In the genomic region with DNA sequence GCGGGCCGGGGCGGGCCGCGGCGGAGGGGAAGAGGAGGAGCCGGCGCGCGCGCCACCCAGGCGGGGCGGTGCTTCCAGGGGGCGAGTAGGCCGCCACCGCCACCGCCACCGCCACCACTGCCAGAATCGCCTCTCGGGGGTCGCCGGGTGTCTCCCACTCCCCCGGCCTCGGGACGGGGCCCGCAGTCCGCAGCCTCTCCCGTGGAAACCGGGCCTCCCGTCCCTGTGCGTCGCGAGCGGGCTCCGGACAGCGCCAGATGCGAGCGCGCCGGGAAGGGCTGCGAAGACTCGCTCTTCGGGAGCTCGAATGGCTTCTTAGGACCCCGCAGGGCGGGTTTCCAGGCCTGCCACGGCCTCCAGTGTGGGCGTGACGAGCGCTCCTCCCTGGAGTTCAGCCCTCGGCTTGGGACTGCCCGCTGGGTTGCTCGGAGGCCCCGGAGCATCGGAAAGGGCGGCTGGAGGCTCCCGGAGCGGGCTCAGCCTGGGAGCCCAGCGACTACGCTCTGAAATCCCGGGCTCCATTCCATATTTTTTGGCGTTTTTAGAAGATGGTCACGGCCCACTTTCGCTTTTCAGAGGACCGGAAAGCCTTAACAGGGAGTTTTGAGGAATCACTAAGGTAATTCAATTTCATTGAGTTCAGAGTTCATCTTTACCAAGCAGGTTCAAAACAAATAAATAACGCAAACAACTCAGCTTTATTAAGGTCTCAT, we compare ENCODE assay signal across 1 cellular context.
A peak's percentile ranks its signal among the peaks of the same experiment; 100 is the strongest.
TF ChIP-seq lines count a peak whose summit lies in the region.

No MANE protein-coding gene starts in this region.

TF ChIP-seq in K562, 482 proteins besides CTCF, POLR2A, EP300 and RAD21 (continued from another document and continues in another):
- TF ChIP-seq, protein P1, sequence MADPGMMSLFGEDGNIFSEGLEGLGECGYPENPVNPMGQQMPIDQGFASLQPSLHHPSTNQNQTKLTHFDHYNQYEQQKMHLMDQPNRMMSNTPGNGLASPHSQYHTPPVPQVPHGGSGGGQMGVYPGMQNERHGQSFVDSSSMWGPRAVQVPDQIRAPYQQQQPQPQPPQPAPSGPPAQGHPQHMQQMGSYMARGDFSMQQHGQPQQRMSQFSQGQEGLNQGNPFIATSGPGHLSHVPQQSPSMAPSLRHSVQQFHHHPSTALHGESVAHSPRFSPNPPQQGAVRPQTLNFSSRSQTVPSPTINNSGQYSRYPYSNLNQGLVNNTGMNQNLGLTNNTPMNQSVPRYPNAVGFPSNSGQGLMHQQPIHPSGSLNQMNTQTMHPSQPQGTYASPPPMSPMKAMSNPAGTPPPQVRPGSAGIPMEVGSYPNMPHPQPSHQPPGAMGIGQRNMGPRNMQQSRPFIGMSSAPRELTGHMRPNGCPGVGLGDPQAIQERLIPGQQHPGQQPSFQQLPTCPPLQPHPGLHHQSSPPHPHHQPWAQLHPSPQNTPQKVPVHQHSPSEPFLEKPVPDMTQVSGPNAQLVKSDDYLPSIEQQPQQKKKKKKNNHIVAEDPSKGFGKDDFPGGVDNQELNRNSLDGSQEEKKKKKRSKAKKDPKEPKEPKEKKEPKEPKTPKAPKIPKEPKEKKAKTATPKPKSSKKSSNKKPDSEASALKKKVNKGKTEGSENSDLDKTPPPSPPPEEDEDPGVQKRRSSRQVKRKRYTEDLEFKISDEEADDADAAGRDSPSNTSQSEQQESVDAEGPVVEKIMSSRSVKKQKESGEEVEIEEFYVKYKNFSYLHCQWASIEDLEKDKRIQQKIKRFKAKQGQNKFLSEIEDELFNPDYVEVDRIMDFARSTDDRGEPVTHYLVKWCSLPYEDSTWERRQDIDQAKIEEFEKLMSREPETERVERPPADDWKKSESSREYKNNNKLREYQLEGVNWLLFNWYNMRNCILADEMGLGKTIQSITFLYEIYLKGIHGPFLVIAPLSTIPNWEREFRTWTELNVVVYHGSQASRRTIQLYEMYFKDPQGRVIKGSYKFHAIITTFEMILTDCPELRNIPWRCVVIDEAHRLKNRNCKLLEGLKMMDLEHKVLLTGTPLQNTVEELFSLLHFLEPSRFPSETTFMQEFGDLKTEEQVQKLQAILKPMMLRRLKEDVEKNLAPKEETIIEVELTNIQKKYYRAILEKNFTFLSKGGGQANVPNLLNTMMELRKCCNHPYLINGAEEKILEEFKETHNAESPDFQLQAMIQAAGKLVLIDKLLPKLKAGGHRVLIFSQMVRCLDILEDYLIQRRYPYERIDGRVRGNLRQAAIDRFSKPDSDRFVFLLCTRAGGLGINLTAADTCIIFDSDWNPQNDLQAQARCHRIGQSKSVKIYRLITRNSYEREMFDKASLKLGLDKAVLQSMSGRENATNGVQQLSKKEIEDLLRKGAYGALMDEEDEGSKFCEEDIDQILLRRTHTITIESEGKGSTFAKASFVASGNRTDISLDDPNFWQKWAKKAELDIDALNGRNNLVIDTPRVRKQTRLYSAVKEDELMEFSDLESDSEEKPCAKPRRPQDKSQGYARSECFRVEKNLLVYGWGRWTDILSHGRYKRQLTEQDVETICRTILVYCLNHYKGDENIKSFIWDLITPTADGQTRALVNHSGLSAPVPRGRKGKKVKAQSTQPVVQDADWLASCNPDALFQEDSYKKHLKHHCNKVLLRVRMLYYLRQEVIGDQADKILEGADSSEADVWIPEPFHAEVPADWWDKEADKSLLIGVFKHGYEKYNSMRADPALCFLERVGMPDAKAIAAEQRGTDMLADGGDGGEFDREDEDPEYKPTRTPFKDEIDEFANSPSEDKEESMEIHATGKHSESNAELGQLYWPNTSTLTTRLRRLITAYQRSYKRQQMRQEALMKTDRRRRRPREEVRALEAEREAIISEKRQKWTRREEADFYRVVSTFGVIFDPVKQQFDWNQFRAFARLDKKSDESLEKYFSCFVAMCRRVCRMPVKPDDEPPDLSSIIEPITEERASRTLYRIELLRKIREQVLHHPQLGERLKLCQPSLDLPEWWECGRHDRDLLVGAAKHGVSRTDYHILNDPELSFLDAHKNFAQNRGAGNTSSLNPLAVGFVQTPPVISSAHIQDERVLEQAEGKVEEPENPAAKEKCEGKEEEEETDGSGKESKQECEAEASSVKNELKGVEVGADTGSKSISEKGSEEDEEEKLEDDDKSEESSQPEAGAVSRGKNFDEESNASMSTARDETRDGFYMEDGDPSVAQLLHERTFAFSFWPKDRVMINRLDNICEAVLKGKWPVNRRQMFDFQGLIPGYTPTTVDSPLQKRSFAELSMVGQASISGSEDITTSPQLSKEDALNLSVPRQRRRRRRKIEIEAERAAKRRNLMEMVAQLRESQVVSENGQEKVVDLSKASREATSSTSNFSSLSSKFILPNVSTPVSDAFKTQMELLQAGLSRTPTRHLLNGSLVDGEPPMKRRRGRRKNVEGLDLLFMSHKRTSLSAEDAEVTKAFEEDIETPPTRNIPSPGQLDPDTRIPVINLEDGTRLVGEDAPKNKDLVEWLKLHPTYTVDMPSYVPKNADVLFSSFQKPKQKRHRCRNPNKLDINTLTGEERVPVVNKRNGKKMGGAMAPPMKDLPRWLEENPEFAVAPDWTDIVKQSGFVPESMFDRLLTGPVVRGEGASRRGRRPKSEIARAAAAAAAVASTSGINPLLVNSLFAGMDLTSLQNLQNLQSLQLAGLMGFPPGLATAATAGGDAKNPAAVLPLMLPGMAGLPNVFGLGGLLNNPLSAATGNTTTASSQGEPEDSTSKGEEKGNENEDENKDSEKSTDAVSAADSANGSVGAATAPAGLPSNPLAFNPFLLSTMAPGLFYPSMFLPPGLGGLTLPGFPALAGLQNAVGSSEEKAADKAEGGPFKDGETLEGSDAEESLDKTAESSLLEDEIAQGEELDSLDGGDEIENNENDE (IDR thresholded peaks at IDR 0.05; ENCODE audit: low read depth, low read length): no peak
- TF ChIP-seq, protein P2, sequence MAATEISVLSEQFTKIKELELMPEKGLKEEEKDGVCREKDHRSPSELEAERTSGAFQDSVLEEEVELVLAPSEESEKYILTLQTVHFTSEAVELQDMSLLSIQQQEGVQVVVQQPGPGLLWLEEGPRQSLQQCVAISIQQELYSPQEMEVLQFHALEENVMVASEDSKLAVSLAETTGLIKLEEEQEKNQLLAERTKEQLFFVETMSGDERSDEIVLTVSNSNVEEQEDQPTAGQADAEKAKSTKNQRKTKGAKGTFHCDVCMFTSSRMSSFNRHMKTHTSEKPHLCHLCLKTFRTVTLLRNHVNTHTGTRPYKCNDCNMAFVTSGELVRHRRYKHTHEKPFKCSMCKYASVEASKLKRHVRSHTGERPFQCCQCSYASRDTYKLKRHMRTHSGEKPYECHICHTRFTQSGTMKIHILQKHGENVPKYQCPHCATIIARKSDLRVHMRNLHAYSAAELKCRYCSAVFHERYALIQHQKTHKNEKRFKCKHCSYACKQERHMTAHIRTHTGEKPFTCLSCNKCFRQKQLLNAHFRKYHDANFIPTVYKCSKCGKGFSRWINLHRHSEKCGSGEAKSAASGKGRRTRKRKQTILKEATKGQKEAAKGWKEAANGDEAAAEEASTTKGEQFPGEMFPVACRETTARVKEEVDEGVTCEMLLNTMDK (IDR thresholded peaks at IDR 0.05; ENCODE audit: borderline replicate concordance, insufficient read depth, low read depth, low read length, poor library complexity, severe bottlenecking): no peak
- TF ChIP-seq ZNF282 (CRISPR knock-in tag; IDR thresholded peaks at IDR 0.05) (no peak), CAMTA2 (CRISPR knock-in tag; conservative IDR thresholded peaks at IDR 0.05) (no peak), FOSL1 (tag; conservative IDR thresholded peaks at IDR 0.05) (no peak), DACH1 (IDR thresholded peaks at IDR 0.05; ENCODE audit: partially characterized antibody) (no peak), SP2 (IDR thresholded peaks at IDR 0.05; ENCODE audit: extremely low read depth, low read depth, low read length, poor library complexity, severe bottlenecking) (no peak), NCOA2 (IDR thresholded peaks at IDR 0.05; ENCODE audit: partially characterized antibody in 2 of 2) (no peak), E2F3 (CRISPR knock-in tag; IDR thresholded peaks at IDR 0.05) (no peak), ZSCAN29 (IDR thresholded peaks at IDR 0.05) (no peak), ETS2 (tag; IDR thresholded peaks at IDR 0.05; ENCODE audit: borderline replicate concordance, poor library complexity, severe bottlenecking) (no peak), ARID2 (IDR thresholded peaks at IDR 0.05) (no peak), STAT5B (CRISPR knock-in tag; IDR thresholded peaks at IDR 0.05) (no peak), PYGO2 (tag; IDR thresholded peaks at IDR 0.05) (no peak), SMARCC2 (IDR thresholded peaks at IDR 0.05; ENCODE audit: low read depth) (no peak), ZSCAN32 (CRISPR knock-in tag; IDR thresholded peaks at IDR 0.05) (no peak), ZNF830 (CRISPR knock-in tag; IDR thresholded peaks at IDR 0.05) (no peak), ZNF76 (CRISPR knock-in tag; IDR thresholded peaks at IDR 0.05; ENCODE audit: borderline replicate concordance) (no peak), SMAD1 (IDR thresholded peaks at IDR 0.05; ENCODE audit: low read depth, low read length, partially characterized antibody) (no peak), MEF2A (IDR thresholded peaks at IDR 0.05; ENCODE audit: control insufficient read depth, low read depth, low read length) (no peak), ZNF23 (CRISPR knock-in tag; IDR thresholded peaks at IDR 0.05) (no peak), CCNT2 (IDR thresholded peaks at IDR 0.05; ENCODE audit: borderline replicate concordance, extremely low read depth, insufficient read length, low read depth, low read length) (peak; percentile 43), ZNF699 (CRISPR knock-in tag; IDR thresholded peaks at IDR 0.05; ENCODE audit: insufficient replicate concordance) (no peak), BCOR (IDR thresholded peaks at IDR 0.05) (0 out of 2 replicates have a peak, but pooled peaks have one; percentile 6), ZFX (CRISPR knock-in tag; IDR thresholded peaks at IDR 0.05) (peak; percentile 99), ATF1 (CRISPR knock-in tag; IDR thresholded peaks at IDR 0.05) (peak; percentile 25; the same call in 1 of the 2 replicates), ATF1 (tag; IDR thresholded peaks at IDR 0.05) (peak; percentile 65), KAT8 (IDR thresholded peaks at IDR 0.05; ENCODE audit: low read depth) (no peak), ZC3H8 (IDR thresholded peaks at IDR 0.05) (no peak), HMG20A (CRISPR knock-in tag; conservative IDR thresholded peaks at IDR 0.05) (no peak), U2AF2 (optimal IDR thresholded peaks at IDR 0.05; ENCODE audit: low read depth, low read length) (no peak)
- TF ChIP-seq, protein P3, sequence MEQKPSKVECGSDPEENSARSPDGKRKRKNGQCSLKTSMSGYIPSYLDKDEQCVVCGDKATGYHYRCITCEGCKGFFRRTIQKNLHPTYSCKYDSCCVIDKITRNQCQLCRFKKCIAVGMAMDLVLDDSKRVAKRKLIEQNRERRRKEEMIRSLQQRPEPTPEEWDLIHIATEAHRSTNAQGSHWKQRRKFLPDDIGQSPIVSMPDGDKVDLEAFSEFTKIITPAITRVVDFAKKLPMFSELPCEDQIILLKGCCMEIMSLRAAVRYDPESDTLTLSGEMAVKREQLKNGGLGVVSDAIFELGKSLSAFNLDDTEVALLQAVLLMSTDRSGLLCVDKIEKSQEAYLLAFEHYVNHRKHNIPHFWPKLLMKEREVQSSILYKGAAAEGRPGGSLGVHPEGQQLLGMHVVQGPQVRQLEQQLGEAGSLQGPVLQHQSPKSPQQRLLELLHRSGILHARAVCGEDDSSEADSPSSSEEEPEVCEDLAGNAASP (IDR thresholded peaks at IDR 0.05): no peak
- TF ChIP-seq, protein P4, sequence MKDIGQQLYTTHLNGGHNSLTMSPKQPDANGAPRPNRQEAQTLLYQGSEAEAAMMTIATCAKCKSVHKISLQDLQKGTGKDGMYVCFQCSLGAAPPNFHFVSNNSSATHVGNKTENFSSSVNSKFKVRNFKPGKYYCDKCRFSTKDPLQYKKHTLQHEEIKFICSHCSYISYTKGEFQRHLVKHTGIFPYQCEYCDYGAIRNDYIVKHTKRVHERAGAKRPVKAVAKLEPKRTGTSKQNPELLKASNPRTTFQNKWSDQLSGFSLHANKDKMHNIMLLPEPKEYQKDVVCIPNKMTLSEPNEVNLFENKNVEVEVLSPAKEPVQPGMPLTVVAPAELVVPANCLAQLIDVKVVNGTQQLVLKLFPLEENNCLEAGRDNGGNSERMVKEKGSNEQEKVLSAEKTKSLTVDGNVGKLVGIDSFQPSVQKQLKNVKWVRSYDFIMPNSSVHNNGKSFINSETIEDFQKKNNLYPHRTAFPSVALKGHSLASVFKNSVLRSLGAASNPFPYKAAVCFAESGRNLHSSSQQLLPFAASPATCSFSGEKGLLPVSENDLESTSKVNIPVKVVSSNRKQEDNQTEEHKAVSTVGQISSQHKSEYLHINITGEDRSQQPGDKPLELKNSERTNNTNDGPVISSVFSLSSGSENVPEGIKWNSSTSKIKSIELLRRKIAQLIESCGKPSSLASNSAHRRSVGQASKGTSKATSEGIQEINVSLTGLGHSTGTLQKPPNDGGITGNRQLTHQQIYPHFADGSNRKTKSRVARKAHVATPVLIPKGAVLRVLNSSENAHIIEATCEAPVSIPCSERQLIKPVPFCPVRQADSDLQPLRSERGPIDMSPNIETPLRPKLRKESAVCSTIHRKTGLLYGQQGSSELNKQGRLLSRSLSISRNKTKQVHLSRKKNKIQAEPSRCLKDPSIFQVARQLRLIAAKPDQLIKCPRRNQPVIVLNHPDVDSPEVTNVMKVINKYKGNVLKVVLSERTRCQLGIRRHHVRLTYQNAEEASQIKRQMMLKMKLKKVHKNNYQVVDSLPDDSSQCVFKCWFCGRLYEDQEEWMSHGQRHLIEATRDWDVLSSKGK (CRISPR knock-in tag; IDR thresholded peaks at IDR 0.05): no peak
- TF ChIP-seq, protein P5, sequence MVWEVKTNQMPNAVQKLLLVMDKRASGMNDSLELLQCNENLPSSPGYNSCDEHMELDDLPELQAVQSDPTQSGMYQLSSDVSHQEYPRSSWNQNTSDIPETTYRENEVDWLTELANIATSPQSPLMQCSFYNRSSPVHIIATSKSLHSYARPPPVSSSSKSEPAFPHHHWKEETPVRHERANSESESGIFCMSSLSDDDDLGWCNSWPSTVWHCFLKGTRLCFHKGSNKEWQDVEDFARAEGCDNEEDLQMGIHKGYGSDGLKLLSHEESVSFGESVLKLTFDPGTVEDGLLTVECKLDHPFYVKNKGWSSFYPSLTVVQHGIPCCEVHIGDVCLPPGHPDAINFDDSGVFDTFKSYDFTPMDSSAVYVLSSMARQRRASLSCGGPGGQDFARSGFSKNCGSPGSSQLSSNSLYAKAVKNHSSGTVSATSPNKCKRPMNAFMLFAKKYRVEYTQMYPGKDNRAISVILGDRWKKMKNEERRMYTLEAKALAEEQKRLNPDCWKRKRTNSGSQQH (CRISPR knock-in tag; IDR thresholded peaks at IDR 0.05): no peak
- TF ChIP-seq, protein P6, sequence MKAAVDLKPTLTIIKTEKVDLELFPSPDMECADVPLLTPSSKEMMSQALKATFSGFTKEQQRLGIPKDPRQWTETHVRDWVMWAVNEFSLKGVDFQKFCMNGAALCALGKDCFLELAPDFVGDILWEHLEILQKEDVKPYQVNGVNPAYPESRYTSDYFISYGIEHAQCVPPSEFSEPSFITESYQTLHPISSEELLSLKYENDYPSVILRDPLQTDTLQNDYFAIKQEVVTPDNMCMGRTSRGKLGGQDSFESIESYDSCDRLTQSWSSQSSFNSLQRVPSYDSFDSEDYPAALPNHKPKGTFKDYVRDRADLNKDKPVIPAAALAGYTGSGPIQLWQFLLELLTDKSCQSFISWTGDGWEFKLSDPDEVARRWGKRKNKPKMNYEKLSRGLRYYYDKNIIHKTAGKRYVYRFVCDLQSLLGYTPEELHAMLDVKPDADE (conservative IDR thresholded peaks at IDR 0.05; ENCODE audit: control insufficient read depth, low read depth, low read length): 0 out of 2 replicates have a peak, but pooled peaks have one; percentile 45
